ENCODE assay signal across 22 cellular contexts in genomic region chr4:80948161-80948560, GRCh38.
DNase-seq lines count a peak whose midpoint lies in the region; ATAC-seq, FAIRE-seq and TF ChIP-seq lines count a peak whose summit lies in the region.
"Had no signal": no experiment of that assay in that cellular context is flagged by ENCODE, and none has a peak within 500 bp of the region (broad histone marks: within the 10 kb centered on the region; RNA-seq: fewer than 3 reads in every experiment).

No MANE protein-coding gene starts in this region.

- TF ChIP-seq EP300 in GM12878 (IDR thresholded peaks at IDR 0.05; ENCODE audit: borderline replicate concordance in 1 of 2, control insufficient read depth in 1 of 2, low read depth in 2 of 2, low read length in 2 of 2) = no peak

- no peak overlapping the region for H3K4me3 ChIP-seq in AG09309 (ENCODE audit: control insufficient read depth, low read depth, low read length)
- H3K4me3 ChIP-seq in GM12878 = no peak overlapping the region
- no peak overlapping the region for H3K4me3 ChIP-seq in fibroblast of the aortic adventitia (ENCODE audit: low read depth, low read length)
- no peak overlapping the region for H3K4me3 ChIP-seq in breast epithelium
- H3K4me3 ChIP-seq: SJSA1 had no signal

- no peaks in the 10 kb centered on the region for H4K20me1 ChIP-seq in GM12878 (ENCODE audit: control insufficient read depth, insufficient read depth)

- no peaks in the 10 kb centered on the region for H3K36me3 ChIP-seq in GM12878 (ENCODE audit: control insufficient read depth in 2 of 2, insufficient read depth in 2 of 2, low read length in 1 of 2)
- no peaks in the 10 kb centered on the region for H3K36me3 ChIP-seq in breast epithelium
- H3K36me3 ChIP-seq: SJSA1 had no signal

- H3K27me3 ChIP-seq in GM12878 (replicated peaks in 1 of 2; ENCODE audit: control insufficient read depth in 2 of 2, insufficient read depth in 2 of 2, low read length in 1 of 2) = no peaks in the 10 kb centered on the region
- H3K27me3 ChIP-seq in breast epithelium = no peaks in the 10 kb centered on the region
- H3K27me3 ChIP-seq: SJSA1 had no signal

- TF ChIP-seq RAD21 in GM12878 (IDR thresholded peaks at IDR 0.05; ENCODE audit: insufficient read depth, low read depth, low read length) = no peak

- H3K4me1 ChIP-seq in GM12878 (ENCODE audit: control insufficient read depth, insufficient read depth, low read length) = no peaks in the 10 kb centered on the region
- H3K4me1 ChIP-seq in breast epithelium = no peaks in the 10 kb centered on the region
- H3K4me1 ChIP-seq: SJSA1 had no signal

- DNase-seq in AG09309 (ENCODE audit: low read depth) = peak; percentile 35
- DNase-seq in GM18507 (ENCODE audit: extremely low spot score, insufficient read length, low read depth) = no peak
- no peak for DNase-seq in GM12878 (ENCODE audit: low read depth, low spot score)
- DNase-seq in fibroblast of the aortic adventitia (ENCODE audit: low read depth) = peak; percentile 55
- no peak for DNase-seq in activated gamma-delta T cell (lab: John Stamatoyannopoulos, UW)
- no peak for DNase-seq in medulla oblongata (ENCODE audit: extremely low spot score)
- no peak for DNase-seq in DMS79 (lab: John Stamatoyannopoulos, UW)
- DNase-seq in breast epithelium (ENCODE audit: low spot score in 2 of 2) = no peak
- DNase-seq: ACHN; CD4-positive, CD25-positive, alpha-beta regulatory T cell; GOT3; HCEC 1CT; MV-4-11; NCI-H1105 treated with DMSO at 0.1 percent for 48 hours; NCI-H2081; NCI-H2171; NCI-H345; NCI-H524; NCI-H774 had no signal

- in situ Hi-C loops in GM12878 (cut with MboI) = no loop called here

- POLR2A ChIA-PET in GM12878 (lab: Charles Lee) = no interaction called here

- FAIRE-seq in GM18507 (lab: Jason Lieb, UNC) = peak; percentile 15
- peak; percentile 49 for FAIRE-seq in GM12878 (lab: Jason Lieb, UNC)
- FAIRE-seq: RCC 7860 had no signal

- H3K27ac ChIP-seq in GM12878 (ENCODE audit: control insufficient read depth, insufficient read depth) (no peak overlapping the region), breast epithelium (no peak overlapping the region)
- H3K27ac ChIP-seq: 22Rv1, SJSA1 had no signal

- WGBS in GM12878 (ENCODE audit: insufficient coverage, insufficient replicate concordance, low lambda C conversion rate, missing lambda C conversion rate) = 0% methylated on average over 1 of the region's 1 CpG

- TF ChIP-seq POLR2A in GM12878 (IDR thresholded peaks at IDR 0.05; ENCODE audit: low read depth, low read length) = no peak
- TF ChIP-seq POLR2A in breast epithelium (IDR thresholded peaks at IDR 0.05) = no peak

- no peak overlapping the region for H3K9ac ChIP-seq in GM12878 (ENCODE audit: control insufficient read depth, insufficient read depth, low read length)

- no peak overlapping the region for H3K4me2 ChIP-seq in GM12878 (ENCODE audit: control insufficient read depth, insufficient read depth)

- SMC1A ChIA-PET in GM12878 (lab: Charles Lee; ENCODE audit: uncharacterized antibody, unreplicated experiment) = interaction anchor here (0.9 to 1.6 kb wide), 4 partner anchors 22 to 70 kb away, joined by 3 to 6 read pairs (median 4); no protein-coding TSS in a partner anchor

- CTCF ChIA-PET in GM12878 (lab: Yijun Ruan, JAX) = interaction anchor here (0.9 kb wide), 1 partner anchor 236 kb away, joined by 3 read pairs; no protein-coding TSS in a partner anchor

- H3K9me3 ChIP-seq in GM12878 (replicated peaks; ENCODE audit: control insufficient read depth, insufficient read depth, low read length) = no peaks in the 10 kb centered on the region
- no peaks in the 10 kb centered on the region for H3K9me3 ChIP-seq in breast epithelium
- H3K9me3 ChIP-seq: SJSA1 had no signal

- TF ChIP-seq CTCF in AG09309 (IDR thresholded peaks at IDR 0.05; ENCODE audit: control insufficient read depth, insufficient read depth, low read depth, low read length, missing control alignments) (no peak), GM12878 (IDR thresholded peaks at IDR 0.05 in 2 of 3, conservative IDR thresholded peaks at IDR 0.05 in 1 of 3; ENCODE audit: control insufficient read depth in 2 of 3, extremely low read depth in 1 of 3, insufficient read depth in 1 of 3, low read depth in 3 of 3, low read length in 3 of 3) (no peak), fibroblast of the aortic adventitia (IDR thresholded peaks at IDR 0.05; ENCODE audit: insufficient read depth, low read length) (no peak), breast epithelium (IDR thresholded peaks at IDR 0.05) (no peak)

- intact Hi-C loops in GM12878 (cut with micrococcal nuclease; ENCODE audit: unreplicated experiment) (no loop called here), breast epithelium (cut with DNase I; ENCODE audit: low total_unique reads) (no loop called here)

- no peak overlapping the region for H2AFZ ChIP-seq in GM12878 (ENCODE audit: control insufficient read depth, low read depth, low read length)

- no peak for ATAC-seq in GM12878

- no TSS peak for BruUV-seq in GM12878 (replicated peaks; lab: Mats Ljungman, UMichigan)

- RAD21 ChIA-PET in GM12878 (lab: Charles Lee; ENCODE audit: unreplicated experiment) = no interaction called here

- no peaks in the 10 kb centered on the region for H3K79me2 ChIP-seq in GM12878 (ENCODE audit: control insufficient read depth, insufficient read depth, low read length)

TF ChIP-seq in GM12878, 131 proteins besides CTCF, POLR2A, EP300 and RAD21:
- TF ChIP-seq REST (IDR thresholded peaks at IDR 0.05; ENCODE audit: low read depth, low read length) = no peak
- TF ChIP-seq ZNF24 (IDR thresholded peaks at IDR 0.05) = no peak
- TF ChIP-seq TCF3 (IDR thresholded peaks at IDR 0.05; ENCODE audit: borderline replicate concordance, insufficient read depth, low read depth, low read length) = no peak
- TF ChIP-seq IRF4 (IDR thresholded peaks at IDR 0.05; ENCODE audit: low read depth, low read length) = no peak
- TF ChIP-seq TCF12 (IDR thresholded peaks at IDR 0.05; ENCODE audit: low read depth, low read length) = no peak
- no peak for TF ChIP-seq SP1 (IDR thresholded peaks at IDR 0.05; ENCODE audit: low read depth, low read length)
- no peak for TF ChIP-seq ATF7 (IDR thresholded peaks at IDR 0.05; ENCODE audit: low read depth)

Comparison
In these comparisons a context has a peak if more than half of its experiments do, and no peak if none do; other contexts are left out.
1. DNase-seq: peak in AG09309 (single experiment) and fibroblast of the aortic adventitia (single experiment); none in GM18507 (single experiment), GM12878 (single experiment), activated gamma-delta T cell (single experiment), medulla oblongata (single experiment), DMS79 (single experiment) and breast epithelium (0 of 2).